In the genomic region with DNA sequence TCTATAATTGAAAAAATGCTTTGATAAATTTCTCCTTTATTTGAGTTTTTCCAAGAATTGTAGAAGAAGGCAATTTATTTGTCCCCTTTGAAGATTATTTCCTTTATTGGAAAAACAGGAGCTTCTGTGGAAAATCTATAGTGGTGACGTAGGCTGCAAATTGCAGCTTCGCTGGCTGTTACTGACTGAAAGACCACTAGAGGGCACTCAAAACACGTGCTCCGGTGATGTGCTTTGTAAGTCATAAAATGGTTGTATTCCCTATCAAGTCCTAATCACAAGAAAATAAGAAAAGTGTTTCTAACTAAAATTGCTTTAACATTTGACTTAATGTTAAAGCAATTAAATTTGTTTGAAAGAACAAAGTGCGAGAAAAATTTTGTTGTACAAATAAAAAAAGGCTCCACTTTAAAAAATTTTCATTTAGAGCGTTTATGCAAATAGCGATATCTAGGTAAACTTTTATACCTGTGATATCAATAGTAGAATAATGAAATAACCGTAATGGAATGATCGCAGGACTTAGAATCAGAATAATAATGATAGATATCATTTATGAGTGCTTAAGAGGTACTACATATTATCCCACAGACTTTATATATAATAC, we compare ENCODE assay signal across 8 cellular contexts.
A peak's percentile ranks its signal among the peaks of the same experiment; 100 is the strongest.
DNase-seq lines count a peak whose midpoint lies in the region; ATAC-seq and TF ChIP-seq lines count a peak whose summit lies in the region.

No MANE protein-coding gene starts in this region.

- H3K36me3 ChIP-seq in Peyer's patch (no peaks in the 10 kb centered on the region), colonic mucosa (no peaks in the 10 kb centered on the region), right lobe of liver (no peaks in the 10 kb centered on the region)

- H3K27me3 ChIP-seq in Peyer's patch = no peaks in the 10 kb centered on the region
- no peaks in the 10 kb centered on the region for H3K27me3 ChIP-seq in colonic mucosa
- H3K27me3 ChIP-seq in right lobe of liver = no peaks in the 10 kb centered on the region

- H3K4me3 ChIP-seq in Jurkat, Clone E6-1 (ENCODE audit: low read length) = no peak overlapping the region
- H3K4me3 ChIP-seq in Peyer's patch = no peak overlapping the region
- H3K4me3 ChIP-seq in colonic mucosa = no peak overlapping the region
- H3K4me3 ChIP-seq in right lobe of liver = no peak overlapping the region

- TF ChIP-seq POLR2A in Peyer's patch (IDR thresholded peaks at IDR 0.05) (no peak), right lobe of liver (IDR thresholded peaks at IDR 0.05) (no peak)

- H3K9me3 ChIP-seq in Peyer's patch (no peaks in the 10 kb centered on the region), colonic mucosa (no peaks in the 10 kb centered on the region), right lobe of liver (no peaks in the 10 kb centered on the region)

- no peak overlapping the region for H3K27ac ChIP-seq in Peyer's patch
- H3K27ac ChIP-seq in colonic mucosa = no peak overlapping the region
- H3K27ac ChIP-seq in right lobe of liver = no peak overlapping the region

- peak in 4 of 6 experiments; percentile 61 to 76 (median 66) for TF ChIP-seq CTCF in Peyer's patch (IDR thresholded peaks at IDR 0.05)
- TF ChIP-seq CTCF in colonic mucosa (IDR thresholded peaks at IDR 0.05) = peak; percentile 64
- TF ChIP-seq CTCF in right lobe of liver (IDR thresholded peaks at IDR 0.05) = peak; percentile 76 to 92 (median 90)

- ATAC-seq in GM21825 (IDR thresholded peaks at IDR 0.05; ENCODE audit: unreplicated experiment) = peak; percentile 96
- peak; percentile 91 to 97 (median 95) for ATAC-seq in right lobe of liver

- no peaks in the 10 kb centered on the region for H3K4me1 ChIP-seq in Peyer's patch
- H3K4me1 ChIP-seq in colonic mucosa = no peaks in the 10 kb centered on the region
- no peaks in the 10 kb centered on the region for H3K4me1 ChIP-seq in right lobe of liver

- DNase-seq in stimulated activated CD4-positive, alpha-beta T cell treated with anti-CD3 and anti-CD28 coated beads, Interleukin-12 subunit alpha, Interleukin-12 subunit beta, amount 100 ng/mL, for 48 hours (ENCODE audit: low read depth in 2 of 3, low spot score in 1 of 3) = peak in 2 of 3 donors; percentile 3 to 6
- no peak for DNase-seq in stimulated activated CD4-positive, alpha-beta T cell treated with anti-CD3 and anti-CD28 coated beads, Interleukin-4, amount 100 ng/mL, for 1 hour
- DNase-seq in Jurkat, Clone E6-1 (ENCODE audit: low read depth, low spot score) = peak; percentile 64
- DNase-seq in Peyer's patch = peak in 1 of 3 donors; percentile 67
- peak; percentile 26 for DNase-seq in colonic mucosa
- peak in 1 of 3 donors; percentile 55 for DNase-seq in right lobe of liver
- DNase-seq in NCI-H1048 (lab: John Stamatoyannopoulos, UW) = no peak

- intact Hi-C loops in colonic mucosa (cut with DNase I) = no loop called here
- intact Hi-C loops in right lobe of liver (cut with DNase I) = no loop called here

- WGBS in right lobe of liver (ENCODE audit: insufficient coverage, low coverage, low lambda C conversion rate, missing lambda C conversion rate) = 28% methylated on average over 9 of the region's 9 CpGs

- H3K9ac ChIP-seq in colonic mucosa (ENCODE audit: low read depth in 2 of 2, low read length in 2 of 2) = no peak overlapping the region

Comparison
In these comparisons a context has a peak if more than half of its experiments do, and no peak if none do; other contexts are left out.
1. DNase-seq: peak in stimulated activated CD4-positive, alpha-beta T cell treated with anti-CD3 and anti-CD28 coated beads, Interleukin-12 subunit alpha, Interleukin-12 subunit beta, amount 100 ng/mL, for 48 hours (2 of 3), Jurkat, Clone E6-1 (single experiment) and colonic mucosa (single experiment); none in stimulated activated CD4-positive, alpha-beta T cell treated with anti-CD3 and anti-CD28 coated beads, Interleukin-4, amount 100 ng/mL, for 1 hour (single experiment) and NCI-H1048 (single experiment).
2. Peak in every context shown above with its lines, with median percentiles within 50 percentile points of each other: CTCF ChIP-seq.